1 cellular context compared by ENCODE assay signal in the genomic region with DNA sequence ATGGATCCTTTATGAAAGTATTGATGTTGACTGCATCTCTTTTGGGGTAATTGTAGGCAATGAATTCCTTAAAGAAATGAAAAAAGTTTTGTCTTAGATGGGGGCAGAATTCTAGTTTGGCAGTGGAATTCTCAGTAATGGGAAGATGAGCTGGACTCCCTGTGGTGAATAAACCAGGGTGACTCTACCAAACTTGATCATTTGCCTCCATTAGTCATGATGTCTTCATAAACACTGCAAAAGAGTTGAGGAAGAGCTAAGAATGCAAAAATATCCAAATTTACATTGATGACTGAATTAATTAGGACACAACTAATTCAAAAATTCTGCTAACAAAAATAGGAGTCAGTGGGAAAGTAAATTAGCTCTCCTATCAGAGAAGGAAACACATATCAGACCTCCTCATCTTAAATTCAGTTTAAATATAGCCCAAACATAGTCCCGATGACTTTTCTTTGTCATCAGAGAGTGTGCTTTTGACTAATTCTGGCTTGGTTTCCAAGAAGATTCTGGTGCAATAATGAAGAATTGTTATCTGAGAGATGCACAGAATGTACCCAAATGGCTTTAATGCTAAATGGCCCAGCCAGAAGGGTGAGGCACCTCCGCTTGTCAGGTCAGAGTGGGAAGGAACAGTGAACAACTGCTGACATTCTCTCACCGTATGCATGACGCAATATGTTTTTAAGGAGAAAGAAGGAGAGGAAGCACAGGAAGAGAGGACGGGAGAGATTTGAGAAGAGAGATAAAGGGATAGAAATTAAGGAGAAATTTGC.
TF ChIP-seq lines count a peak whose summit lies in the region.

No MANE protein-coding gene starts in this region.

TF ChIP-seq in K562, 482 proteins besides CTCF, POLR2A, EP300 and RAD21 (continued from another document and continues in another):
- TF ChIP-seq TRIM28 (IDR thresholded peaks at IDR 0.05): no peak
- TF ChIP-seq, protein P1, sequence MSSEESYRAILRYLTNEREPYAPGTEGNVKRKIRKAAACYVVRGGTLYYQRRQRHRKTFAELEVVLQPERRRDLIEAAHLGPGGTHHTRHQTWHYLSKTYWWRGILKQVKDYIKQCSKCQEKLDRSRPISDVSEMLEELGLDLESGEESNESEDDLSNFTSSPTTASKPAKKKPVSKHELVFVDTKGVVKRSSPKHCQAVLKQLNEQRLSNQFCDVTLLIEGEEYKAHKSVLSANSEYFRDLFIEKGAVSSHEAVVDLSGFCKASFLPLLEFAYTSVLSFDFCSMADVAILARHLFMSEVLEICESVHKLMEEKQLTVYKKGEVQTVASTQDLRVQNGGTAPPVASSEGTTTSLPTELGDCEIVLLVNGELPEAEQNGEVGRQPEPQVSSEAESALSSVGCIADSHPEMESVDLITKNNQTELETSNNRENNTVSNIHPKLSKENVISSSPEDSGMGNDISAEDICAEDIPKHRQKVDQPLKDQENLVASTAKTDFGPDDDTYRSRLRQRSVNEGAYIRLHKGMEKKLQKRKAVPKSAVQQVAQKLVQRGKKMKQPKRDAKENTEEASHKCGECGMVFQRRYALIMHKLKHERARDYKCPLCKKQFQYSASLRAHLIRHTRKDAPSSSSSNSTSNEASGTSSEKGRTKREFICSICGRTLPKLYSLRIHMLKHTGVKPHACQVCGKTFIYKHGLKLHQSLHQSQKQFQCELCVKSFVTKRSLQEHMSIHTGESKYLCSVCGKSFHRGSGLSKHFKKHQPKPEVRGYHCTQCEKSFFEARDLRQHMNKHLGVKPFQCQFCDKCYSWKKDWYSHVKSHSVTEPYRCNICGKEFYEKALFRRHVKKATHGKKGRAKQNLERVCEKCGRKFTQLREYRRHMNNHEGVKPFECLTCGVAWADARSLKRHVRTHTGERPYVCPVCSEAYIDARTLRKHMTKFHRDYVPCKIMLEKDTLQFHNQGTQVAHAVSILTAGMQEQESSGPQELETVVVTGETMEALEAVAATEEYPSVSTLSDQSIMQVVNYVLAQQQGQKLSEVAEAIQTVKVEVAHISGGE (CRISPR knock-in tag; IDR thresholded peaks at IDR 0.05): no peak
- no peak for TF ChIP-seq MECOM (CRISPR knock-in tag; IDR thresholded peaks at IDR 0.05)
- no peak for TF ChIP-seq PRMT5 (CRISPR knock-in tag; IDR thresholded peaks at IDR 0.05)
- peak; percentile 39; the same call in 1 of the 2 replicates for TF ChIP-seq SOX6 (IDR thresholded peaks at IDR 0.05)
- no peak for TF ChIP-seq ZC3H11A (IDR thresholded peaks at IDR 0.05; ENCODE audit: low read depth, low read length)
- TF ChIP-seq, protein P2, sequence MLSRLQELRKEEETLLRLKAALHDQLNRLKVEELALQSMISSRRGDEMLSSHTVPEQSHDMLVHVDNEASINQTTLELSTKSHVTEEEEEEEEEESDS (CRISPR knock-in tag; IDR thresholded peaks at IDR 0.05): no peak
- TF ChIP-seq, protein P3, sequence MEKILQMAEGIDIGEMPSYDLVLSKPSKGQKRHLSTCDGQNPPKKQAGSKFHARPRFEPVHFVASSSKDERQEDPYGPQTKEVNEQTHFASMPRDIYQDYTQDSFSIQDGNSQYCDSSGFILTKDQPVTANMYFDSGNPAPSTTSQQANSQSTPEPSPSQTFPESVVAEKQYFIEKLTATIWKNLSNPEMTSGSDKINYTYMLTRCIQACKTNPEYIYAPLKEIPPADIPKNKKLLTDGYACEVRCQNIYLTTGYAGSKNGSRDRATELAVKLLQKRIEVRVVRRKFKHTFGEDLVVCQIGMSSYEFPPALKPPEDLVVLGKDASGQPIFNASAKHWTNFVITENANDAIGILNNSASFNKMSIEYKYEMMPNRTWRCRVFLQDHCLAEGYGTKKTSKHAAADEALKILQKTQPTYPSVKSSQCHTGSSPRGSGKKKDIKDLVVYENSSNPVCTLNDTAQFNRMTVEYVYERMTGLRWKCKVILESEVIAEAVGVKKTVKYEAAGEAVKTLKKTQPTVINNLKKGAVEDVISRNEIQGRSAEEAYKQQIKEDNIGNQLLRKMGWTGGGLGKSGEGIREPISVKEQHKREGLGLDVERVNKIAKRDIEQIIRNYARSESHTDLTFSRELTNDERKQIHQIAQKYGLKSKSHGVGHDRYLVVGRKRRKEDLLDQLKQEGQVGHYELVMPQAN (IDR thresholded peaks at IDR 0.05; ENCODE audit: borderline replicate concordance): no peak
- TF ChIP-seq ZBED1 (IDR thresholded peaks at IDR 0.05): no peak
- TF ChIP-seq, protein P4, sequence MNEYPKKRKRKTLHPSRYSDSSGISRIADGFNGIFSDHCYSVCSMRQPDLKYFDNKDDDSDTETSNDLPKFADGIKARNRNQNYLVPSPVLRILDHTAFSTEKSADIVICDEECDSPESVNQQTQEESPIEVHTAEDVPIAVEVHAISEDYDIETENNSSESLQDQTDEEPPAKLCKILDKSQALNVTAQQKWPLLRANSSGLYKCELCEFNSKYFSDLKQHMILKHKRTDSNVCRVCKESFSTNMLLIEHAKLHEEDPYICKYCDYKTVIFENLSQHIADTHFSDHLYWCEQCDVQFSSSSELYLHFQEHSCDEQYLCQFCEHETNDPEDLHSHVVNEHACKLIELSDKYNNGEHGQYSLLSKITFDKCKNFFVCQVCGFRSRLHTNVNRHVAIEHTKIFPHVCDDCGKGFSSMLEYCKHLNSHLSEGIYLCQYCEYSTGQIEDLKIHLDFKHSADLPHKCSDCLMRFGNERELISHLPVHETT (CRISPR knock-in tag; conservative IDR thresholded peaks at IDR 0.05 in 1 of 2, IDR thresholded peaks at IDR 0.05 in 1 of 2): no peak
- TF ChIP-seq HNRNPLL (IDR thresholded peaks at IDR 0.05; ENCODE audit: low read depth, low read length, poor library complexity, severe bottlenecking): no peak
- no peak for TF ChIP-seq ZNF644 (tag; IDR thresholded peaks at IDR 0.05; ENCODE audit: low read depth)
- no peak for TF ChIP-seq NCOA1 (IDR thresholded peaks at IDR 0.05; ENCODE audit: low read depth)
- TF ChIP-seq ZNF583 (CRISPR knock-in tag; IDR thresholded peaks at IDR 0.05): no peak
- peak; percentile 53; the same call in 1 of the 2 replicates for TF ChIP-seq MEF2D (tag; conservative IDR thresholded peaks at IDR 0.05; ENCODE audit: low read depth)
- TF ChIP-seq, protein P5, sequence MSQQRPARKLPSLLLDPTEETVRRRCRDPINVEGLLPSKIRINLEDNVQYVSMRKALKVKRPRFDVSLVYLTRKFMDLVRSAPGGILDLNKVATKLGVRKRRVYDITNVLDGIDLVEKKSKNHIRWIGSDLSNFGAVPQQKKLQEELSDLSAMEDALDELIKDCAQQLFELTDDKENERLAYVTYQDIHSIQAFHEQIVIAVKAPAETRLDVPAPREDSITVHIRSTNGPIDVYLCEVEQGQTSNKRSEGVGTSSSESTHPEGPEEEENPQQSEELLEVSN (IDR thresholded peaks at IDR 0.05; ENCODE audit: borderline replicate concordance in 1 of 2, extremely low read depth in 1 of 2, insufficient read depth in 1 of 2, insufficient read length in 1 of 2, low read depth in 1 of 2, low read length in 1 of 2, poor library complexity in 1 of 2, severe bottlenecking in 1 of 2): no peak
- no peak for TF ChIP-seq ZZZ3 (IDR thresholded peaks at IDR 0.05)
- no peak for TF ChIP-seq RNF2 (IDR thresholded peaks at IDR 0.05)
- no peak for TF ChIP-seq ZC3H4 (CRISPR knock-in tag; IDR thresholded peaks at IDR 0.05; ENCODE audit: borderline replicate concordance)
- TF ChIP-seq KHSRP (IDR thresholded peaks at IDR 0.05): no peak
- TF ChIP-seq ZNF217 (CRISPR knock-in tag; IDR thresholded peaks at IDR 0.05): no peak
- TF ChIP-seq STAT5A (IDR thresholded peaks at IDR 0.05; ENCODE audit: borderline replicate concordance, low read length): no peak
- TF ChIP-seq MAFG (tag; conservative IDR thresholded peaks at IDR 0.05): no peak
- no peak for TF ChIP-seq FOXA3 (CRISPR knock-in tag; conservative IDR thresholded peaks at IDR 0.05 in 1 of 2, IDR thresholded peaks at IDR 0.05 in 1 of 2)
- TF ChIP-seq CBX5 (IDR thresholded peaks at IDR 0.05; ENCODE audit: borderline replicate concordance, low read depth): no peak
- no peak for TF ChIP-seq ZNF436 (CRISPR knock-in tag; IDR thresholded peaks at IDR 0.05)
- no peak for TF ChIP-seq ZC3H8 (IDR thresholded peaks at IDR 0.05)
- TF ChIP-seq SAFB2 (IDR thresholded peaks at IDR 0.05; ENCODE audit: borderline replicate concordance, low read depth, low read length, severe bottlenecking): no peak
- TF ChIP-seq, protein P6, sequence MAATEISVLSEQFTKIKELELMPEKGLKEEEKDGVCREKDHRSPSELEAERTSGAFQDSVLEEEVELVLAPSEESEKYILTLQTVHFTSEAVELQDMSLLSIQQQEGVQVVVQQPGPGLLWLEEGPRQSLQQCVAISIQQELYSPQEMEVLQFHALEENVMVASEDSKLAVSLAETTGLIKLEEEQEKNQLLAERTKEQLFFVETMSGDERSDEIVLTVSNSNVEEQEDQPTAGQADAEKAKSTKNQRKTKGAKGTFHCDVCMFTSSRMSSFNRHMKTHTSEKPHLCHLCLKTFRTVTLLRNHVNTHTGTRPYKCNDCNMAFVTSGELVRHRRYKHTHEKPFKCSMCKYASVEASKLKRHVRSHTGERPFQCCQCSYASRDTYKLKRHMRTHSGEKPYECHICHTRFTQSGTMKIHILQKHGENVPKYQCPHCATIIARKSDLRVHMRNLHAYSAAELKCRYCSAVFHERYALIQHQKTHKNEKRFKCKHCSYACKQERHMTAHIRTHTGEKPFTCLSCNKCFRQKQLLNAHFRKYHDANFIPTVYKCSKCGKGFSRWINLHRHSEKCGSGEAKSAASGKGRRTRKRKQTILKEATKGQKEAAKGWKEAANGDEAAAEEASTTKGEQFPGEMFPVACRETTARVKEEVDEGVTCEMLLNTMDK (IDR thresholded peaks at IDR 0.05; ENCODE audit: borderline replicate concordance, insufficient read depth, low read depth, low read length, poor library complexity, severe bottlenecking): no peak
- TF ChIP-seq, protein P7, sequence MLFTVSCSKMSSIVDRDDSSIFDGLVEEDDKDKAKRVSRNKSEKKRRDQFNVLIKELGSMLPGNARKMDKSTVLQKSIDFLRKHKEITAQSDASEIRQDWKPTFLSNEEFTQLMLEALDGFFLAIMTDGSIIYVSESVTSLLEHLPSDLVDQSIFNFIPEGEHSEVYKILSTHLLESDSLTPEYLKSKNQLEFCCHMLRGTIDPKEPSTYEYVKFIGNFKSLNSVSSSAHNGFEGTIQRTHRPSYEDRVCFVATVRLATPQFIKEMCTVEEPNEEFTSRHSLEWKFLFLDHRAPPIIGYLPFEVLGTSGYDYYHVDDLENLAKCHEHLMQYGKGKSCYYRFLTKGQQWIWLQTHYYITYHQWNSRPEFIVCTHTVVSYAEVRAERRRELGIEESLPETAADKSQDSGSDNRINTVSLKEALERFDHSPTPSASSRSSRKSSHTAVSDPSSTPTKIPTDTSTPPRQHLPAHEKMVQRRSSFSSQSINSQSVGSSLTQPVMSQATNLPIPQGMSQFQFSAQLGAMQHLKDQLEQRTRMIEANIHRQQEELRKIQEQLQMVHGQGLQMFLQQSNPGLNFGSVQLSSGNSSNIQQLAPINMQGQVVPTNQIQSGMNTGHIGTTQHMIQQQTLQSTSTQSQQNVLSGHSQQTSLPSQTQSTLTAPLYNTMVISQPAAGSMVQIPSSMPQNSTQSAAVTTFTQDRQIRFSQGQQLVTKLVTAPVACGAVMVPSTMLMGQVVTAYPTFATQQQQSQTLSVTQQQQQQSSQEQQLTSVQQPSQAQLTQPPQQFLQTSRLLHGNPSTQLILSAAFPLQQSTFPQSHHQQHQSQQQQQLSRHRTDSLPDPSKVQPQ (CRISPR knock-in tag; IDR thresholded peaks at IDR 0.05; ENCODE audit: borderline replicate concordance): no peak
- no peak for TF ChIP-seq NELFE (IDR thresholded peaks at IDR 0.05; ENCODE audit: insufficient read depth, insufficient read length)
- no peak for TF ChIP-seq ZNF79 (CRISPR knock-in tag; IDR thresholded peaks at IDR 0.05; ENCODE audit: low read depth)
- TF ChIP-seq SAFB (IDR thresholded peaks at IDR 0.05; ENCODE audit: borderline replicate concordance, low read depth, low read length): no peak
- TF ChIP-seq, protein P8, sequence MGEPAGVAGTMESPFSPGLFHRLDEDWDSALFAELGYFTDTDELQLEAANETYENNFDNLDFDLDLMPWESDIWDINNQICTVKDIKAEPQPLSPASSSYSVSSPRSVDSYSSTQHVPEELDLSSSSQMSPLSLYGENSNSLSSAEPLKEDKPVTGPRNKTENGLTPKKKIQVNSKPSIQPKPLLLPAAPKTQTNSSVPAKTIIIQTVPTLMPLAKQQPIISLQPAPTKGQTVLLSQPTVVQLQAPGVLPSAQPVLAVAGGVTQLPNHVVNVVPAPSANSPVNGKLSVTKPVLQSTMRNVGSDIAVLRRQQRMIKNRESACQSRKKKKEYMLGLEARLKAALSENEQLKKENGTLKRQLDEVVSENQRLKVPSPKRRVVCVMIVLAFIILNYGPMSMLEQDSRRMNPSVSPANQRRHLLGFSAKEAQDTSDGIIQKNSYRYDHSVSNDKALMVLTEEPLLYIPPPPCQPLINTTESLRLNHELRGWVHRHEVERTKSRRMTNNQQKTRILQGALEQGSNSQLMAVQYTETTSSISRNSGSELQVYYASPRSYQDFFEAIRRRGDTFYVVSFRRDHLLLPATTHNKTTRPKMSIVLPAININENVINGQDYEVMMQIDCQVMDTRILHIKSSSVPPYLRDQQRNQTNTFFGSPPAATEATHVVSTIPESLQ (CRISPR knock-in tag; IDR thresholded peaks at IDR 0.05): no peak
- no peak for TF ChIP-seq TGIF2 (CRISPR knock-in tag; IDR thresholded peaks at IDR 0.05)
- TF ChIP-seq, protein P9, sequence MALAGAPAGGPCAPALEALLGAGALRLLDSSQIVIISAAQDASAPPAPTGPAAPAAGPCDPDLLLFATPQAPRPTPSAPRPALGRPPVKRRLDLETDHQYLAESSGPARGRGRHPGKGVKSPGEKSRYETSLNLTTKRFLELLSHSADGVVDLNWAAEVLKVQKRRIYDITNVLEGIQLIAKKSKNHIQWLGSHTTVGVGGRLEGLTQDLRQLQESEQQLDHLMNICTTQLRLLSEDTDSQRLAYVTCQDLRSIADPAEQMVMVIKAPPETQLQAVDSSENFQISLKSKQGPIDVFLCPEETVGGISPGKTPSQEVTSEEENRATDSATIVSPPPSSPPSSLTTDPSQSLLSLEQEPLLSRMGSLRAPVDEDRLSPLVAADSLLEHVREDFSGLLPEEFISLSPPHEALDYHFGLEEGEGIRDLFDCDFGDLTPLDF (CRISPR knock-in tag; IDR thresholded peaks at IDR 0.05): no peak
- no peak for TF ChIP-seq SRSF9 (IDR thresholded peaks at IDR 0.05; ENCODE audit: borderline replicate concordance, low read depth, low read length)
- no peak for TF ChIP-seq POLR3G (IDR thresholded peaks at IDR 0.05; ENCODE audit: extremely low read depth, insufficient read length, insufficient replicate concordance)
- no peak for TF ChIP-seq HDAC6 (IDR thresholded peaks at IDR 0.05; ENCODE audit: low read depth, low read length)
- TF ChIP-seq NR2F6 (CRISPR knock-in tag; IDR thresholded peaks at IDR 0.05): no peak
- no peak for TF ChIP-seq DNMT1 (IDR thresholded peaks at IDR 0.05)
- TF ChIP-seq, protein P10, sequence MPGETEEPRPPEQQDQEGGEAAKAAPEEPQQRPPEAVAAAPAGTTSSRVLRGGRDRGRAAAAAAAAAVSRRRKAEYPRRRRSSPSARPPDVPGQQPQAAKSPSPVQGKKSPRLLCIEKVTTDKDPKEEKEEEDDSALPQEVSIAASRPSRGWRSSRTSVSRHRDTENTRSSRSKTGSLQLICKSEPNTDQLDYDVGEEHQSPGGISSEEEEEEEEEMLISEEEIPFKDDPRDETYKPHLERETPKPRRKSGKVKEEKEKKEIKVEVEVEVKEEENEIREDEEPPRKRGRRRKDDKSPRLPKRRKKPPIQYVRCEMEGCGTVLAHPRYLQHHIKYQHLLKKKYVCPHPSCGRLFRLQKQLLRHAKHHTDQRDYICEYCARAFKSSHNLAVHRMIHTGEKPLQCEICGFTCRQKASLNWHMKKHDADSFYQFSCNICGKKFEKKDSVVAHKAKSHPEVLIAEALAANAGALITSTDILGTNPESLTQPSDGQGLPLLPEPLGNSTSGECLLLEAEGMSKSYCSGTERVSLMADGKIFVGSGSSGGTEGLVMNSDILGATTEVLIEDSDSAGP (CRISPR knock-in tag; IDR thresholded peaks at IDR 0.05): no peak
- TF ChIP-seq ZNF584 (CRISPR knock-in tag; IDR thresholded peaks at IDR 0.05; ENCODE audit: low read depth): no peak
